Comparison of ENCODE assay signal across 24 cellular contexts in the genomic region with DNA sequence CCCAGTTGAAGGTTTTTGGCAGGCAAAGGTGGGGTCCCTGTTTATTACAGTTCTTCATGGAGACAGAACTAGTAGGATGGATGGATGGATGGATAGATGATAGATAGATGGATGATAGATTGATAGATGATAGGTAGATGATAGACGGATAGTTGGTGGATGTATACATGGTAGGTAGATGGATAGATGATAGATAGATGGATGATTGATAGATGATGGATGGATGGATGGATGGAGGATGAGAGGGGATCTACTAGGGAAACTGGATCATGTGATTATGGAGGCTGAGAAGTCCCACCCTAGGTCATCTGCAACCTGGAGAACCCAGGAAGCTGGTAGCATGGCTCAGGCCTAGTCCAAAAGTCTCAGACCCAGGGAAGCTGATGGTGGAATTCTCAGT.
"Had no signal": no experiment of that assay in that cellular context is flagged by ENCODE, and none has a peak within 500 bp of the region (broad histone marks: within the 10 kb centered on the region; RNA-seq: fewer than 3 reads in every experiment).

No MANE protein-coding gene starts in this region.

- DNase-seq: activated CD4-positive, alpha-beta memory T cell treated with anti-CD3 and anti-CD28 coated beads for 36 hours; activated CD4-positive, alpha-beta T cell treated with anti-CD3 and anti-CD28 coated beads for 48 hours; activated CD4-positive, CD25-positive, alpha-beta regulatory T cell treated with anti-CD3 and anti-CD28 coated beads, Interleukin-2, amount 50 U/mL, for 72 hours; activated CD8-positive, alpha-beta memory T cell treated with anti-CD3 and anti-CD28 coated beads, Interleukin-2, amount 50 U/mL, for 4 hours; activated effector memory CD4-positive, alpha-beta T cell treated with anti-CD3 and anti-CD28 coated beads, Interleukin-2, amount 50 U/mL, for 16 hours; activated naive CD4-positive, alpha-beta T cell treated with anti-CD3 and anti-CD28 coated beads for 36 hours; activated naive CD8-positive, alpha-beta T cell treated with anti-CD3 and anti-CD28 coated beads, Interleukin-2, amount 10 ng/mL, durations not matched to agents 7 days and 5 days; aorta; caudate nucleus; colonic mucosa; KG1; NCI-H1092; NCI-H1417; NCI-H1930; NCI-H2171; NCI-H2227 treated with DMSO at 0.1 percent for 48 hours; NCI-H69; NK-92 treated with Interleukin-12 subunit alpha and Interleukin-12 subunit beta, amount 100 ng/mL, for 24 hours; Peyer's patch; Right ventricle myocardium superior had no signal

- H3K27ac ChIP-seq: breast epithelium, colonic mucosa, Peyer's patch, SJSA1 had no signal

- H3K4me3 Mint-ChIP-seq: activated CD4-positive, alpha-beta memory T cell treated with anti-CD3 and anti-CD28 coated beads for 36 hours; activated naive CD4-positive, alpha-beta T cell treated with anti-CD3 and anti-CD28 coated beads for 36 hours; activated naive CD8-positive, alpha-beta T cell treated with anti-CD3 and anti-CD28 coated beads, Interleukin-2, amount 10 ng/mL, durations not matched to agents 7 days and 5 days; T-helper 1 cell treated with Interleukin-12 subunit alpha and Interleukin-12 subunit beta and Interleukin-4 antibody, amounts not matched to agents 30 μg/mL and 1 μg/mL, for 36 hours had no signal

- H3K27me3 Mint-ChIP-seq: activated CD4-positive, alpha-beta memory T cell treated with anti-CD3 and anti-CD28 coated beads for 36 hours; activated naive CD8-positive, alpha-beta T cell treated with anti-CD3 and anti-CD28 coated beads, Interleukin-2, amount 10 ng/mL, durations not matched to agents 7 days and 5 days had no signal

- H3K27me3 ChIP-seq: breast epithelium, colonic mucosa, Peyer's patch, SJSA1 had no signal

- H3K27ac Mint-ChIP-seq: activated CD4-positive, alpha-beta memory T cell treated with anti-CD3 and anti-CD28 coated beads for 36 hours; activated naive CD4-positive, alpha-beta T cell treated with anti-CD3 and anti-CD28 coated beads for 36 hours; activated naive CD8-positive, alpha-beta T cell treated with anti-CD3 and anti-CD28 coated beads, Interleukin-2, amount 10 ng/mL, durations not matched to agents 7 days and 5 days; T-helper 1 cell treated with Interleukin-12 subunit alpha and Interleukin-12 subunit beta and Interleukin-4 antibody, amounts not matched to agents 30 μg/mL and 1 μg/mL, for 36 hours had no signal

- H3K36me3 ChIP-seq: breast epithelium had no signal

- ATAC-seq: SK-N-SH treated with all-trans-retinoic acid at 6 μM for 48 hours had no signal

- H3K4me1 ChIP-seq: breast epithelium, colonic mucosa, SJSA1 had no signal

- H3K9me3 ChIP-seq: breast epithelium, colonic mucosa, Peyer's patch, SJSA1 had no signal

- H3K9me3 Mint-ChIP-seq: activated CD4-positive, alpha-beta memory T cell treated with anti-CD3 and anti-CD28 coated beads for 36 hours; activated naive CD4-positive, alpha-beta T cell treated with anti-CD3 and anti-CD28 coated beads for 36 hours; activated naive CD8-positive, alpha-beta T cell treated with anti-CD3 and anti-CD28 coated beads, Interleukin-2, amount 10 ng/mL, durations not matched to agents 7 days and 5 days; T-helper 1 cell treated with Interleukin-12 subunit alpha and Interleukin-12 subunit beta and Interleukin-4 antibody, amounts not matched to agents 30 μg/mL and 1 μg/mL, for 36 hours had no signal

- H3K4me3 ChIP-seq: breast epithelium, colonic mucosa, Peyer's patch, SJSA1 had no signal
